In genomic region chr17:44932526-44933097, GRCh38 we compare ENCODE assay signal across 23 cellular contexts. TPM values are rescaled to one million over a fixed set of nuclear protein-coding genes. Genes with fewer than 3 reads are reported as not detected.
DNase-seq lines count a peak whose midpoint lies in the region; ATAC-seq, FAIRE-seq and TF ChIP-seq lines count a peak whose summit lies in the region.
"Had no signal": no experiment of that assay in that cellular context is flagged by ENCODE, and none has a peak within 500 bp of the region (broad histone marks: within the 10 kb centered on the region; RNA-seq: fewer than 3 reads in every experiment).

No MANE protein-coding gene starts in this region.

- H2BK12ac ChIP-seq in H1 (ENCODE audit: low read depth, low read length): no peak overlapping the region

- H3K4ac ChIP-seq in H1 (replicated peaks; ENCODE audit: insufficient read length, low read depth, low read length): no peak overlapping the region

- no peak overlapping the region for H3K18ac ChIP-seq in H1 (ENCODE audit: extremely low read depth, low read length)

- no peak overlapping the region for H3K4me3 ChIP-seq in H1 (ENCODE audit: extremely low read depth in 1 of 4, insufficient read depth in 2 of 4, low read depth in 3 of 4, low read length in 4 of 4)
- no peak overlapping the region for H3K4me3 ChIP-seq in lower lobe of right lung
- H3K4me3 ChIP-seq in aorta (ENCODE audit: low read length in 2 of 2): no peak overlapping the region
- H3K4me3 ChIP-seq: GM12878, GM23248 had no signal

- peaks cover 0 to 13% of the 10 kb centered on the region in 2 experiments for H4K20me1 ChIP-seq in H1 (replicated peaks in 1 of 2; ENCODE audit: control insufficient read depth in 1 of 2, insufficient read depth in 2 of 2, low read length in 2 of 2)

- no peak overlapping the region for H3K56ac ChIP-seq in H1 (replicated peaks; ENCODE audit: insufficient read length, low read depth, low read length)

- no peak overlapping the region for H2AK5ac ChIP-seq in H1 (ENCODE audit: low read depth, low read length)

- peak overlapping the region; percentile 14 for H4K8ac ChIP-seq in H1 (ENCODE audit: extremely low read depth, insufficient read depth, low read length)

- no peak overlapping the region for H3K27ac ChIP-seq in H1 (ENCODE audit: low read depth, low read length)
- H3K27ac ChIP-seq in lower lobe of right lung: no peak overlapping the region
- no peak overlapping the region for H3K27ac ChIP-seq in aorta (ENCODE audit: low read depth in 1 of 2, low read length in 2 of 2)
- H3K27ac ChIP-seq: GM23248, KMS-11 had no signal

- TF ChIP-seq CTCF in H1 (IDR thresholded peaks at IDR 0.05; ENCODE audit: control extremely low read depth in 1 of 3, insufficient read depth in 1 of 3, low read depth in 1 of 3, low read length in 3 of 3) (no peak), lower lobe of right lung (IDR thresholded peaks at IDR 0.05) (no peak), type B pancreatic cell (conservative IDR thresholded peaks at IDR 0.05) (no peak)

- H3K27ac Mint-ChIP-seq in stimulated activated naive CD8-positive, alpha-beta T cell treated with anti-CD3 and anti-CD28 coated beads, Interleukin-15, amount 100 ng/mL, for 72 hours: no peak overlapping the region
- H3K27ac Mint-ChIP-seq in type B pancreatic cell: no peak overlapping the region

- H2AFZ ChIP-seq in H1 (ENCODE audit: low read length): no peak overlapping the region
- H2AFZ ChIP-seq: GM23248 had no signal

- no peak overlapping the region for H4K91ac ChIP-seq in H1 (replicated peaks; ENCODE audit: insufficient read length, low read length)

- H3K79me2 ChIP-seq in H1 (ENCODE audit: control insufficient read depth in 1 of 2, insufficient read depth in 2 of 2, low read length in 2 of 2): no peaks in the 10 kb centered on the region

- H3K4me1 Mint-ChIP-seq in stimulated activated naive CD8-positive, alpha-beta T cell treated with anti-CD3 and anti-CD28 coated beads, Interleukin-15, amount 100 ng/mL, for 72 hours: no peaks in the 10 kb centered on the region
- no peaks in the 10 kb centered on the region for H3K4me1 Mint-ChIP-seq in type B pancreatic cell (ENCODE audit: unreplicated experiment)

- no peak for TF ChIP-seq EP300 in H1 (IDR thresholded peaks at IDR 0.05; ENCODE audit: borderline replicate concordance in 1 of 2, low read depth in 2 of 2, low read length in 2 of 2)

- no peaks in the 10 kb centered on the region for H3K23me2 ChIP-seq in H1 (ENCODE audit: low read depth, low read length)

- H3K4me2 ChIP-seq in H1 (ENCODE audit: insufficient read depth in 1 of 2, low read depth in 2 of 2, low read length in 2 of 2): no peak overlapping the region
- H3K4me2 ChIP-seq: KMS-11 had no signal

- H3K36me3 Mint-ChIP-seq in type B pancreatic cell: peaks cover 13% of the 10 kb centered on the region

- H3K36me3 ChIP-seq in H1 (ENCODE audit: control insufficient read depth in 2 of 4, insufficient read depth in 4 of 4, low read length in 3 of 4) (peaks cover 30 to 68% (median 62%) of the 10 kb centered on the region in 4 experiments), lower lobe of right lung (no peaks in the 10 kb centered on the region), aorta (ENCODE audit: control insufficient read depth in 1 of 2, insufficient read depth in 2 of 2, low read length in 1 of 2) (no peaks in the 10 kb centered on the region)

- no peaks in the 10 kb centered on the region for H3K27me3 ChIP-seq in H1 (replicated peaks in 1 of 4; ENCODE audit: control insufficient read depth in 3 of 4, extremely low read depth in 1 of 4, insufficient read depth in 3 of 4, low read length in 3 of 4)
- H3K27me3 ChIP-seq in lower lobe of right lung (ENCODE audit: low read depth): no peaks in the 10 kb centered on the region
- H3K27me3 ChIP-seq in aorta (ENCODE audit: control insufficient read depth in 1 of 2, insufficient read depth in 2 of 2, low read length in 1 of 2): no peaks in the 10 kb centered on the region

- H3K4me1 ChIP-seq in H1 (replicated peaks in 1 of 4; ENCODE audit: control insufficient read depth in 3 of 4, insufficient read depth in 4 of 4, low read length in 3 of 4) (no peaks in the 10 kb centered on the region), lower lobe of right lung (no peaks in the 10 kb centered on the region), aorta (ENCODE audit: control insufficient read depth in 1 of 2, insufficient read depth in 2 of 2, low read length in 2 of 2) (no peaks in the 10 kb centered on the region)

- no peak for DNase-seq in stimulated activated naive CD8-positive, alpha-beta T cell treated with anti-CD3 and anti-CD28 coated beads, Interleukin-15, Interleukin-2, amounts not matched to agents 100 U/mL and 50 U/mL, for 24 hours
- no peak for DNase-seq in stimulated activated naive CD8-positive, alpha-beta T cell treated with anti-CD3 and anti-CD28 coated beads, Interleukin-15, amount 100 ng/mL, for 72 hours
- DNase-seq in H1 (ENCODE audit: low read depth in 1 of 2, low spot score in 2 of 2) (no peak), lower lobe of right lung (peak; percentile 13), aorta (peak; percentile 33 to 42), type B pancreatic cell (ENCODE audit: extremely low spot score, unreplicated experiment) (no peak)
- DNase-seq: C1 segment of cervical spinal cord, DND-41, GM23248, NCI-H1436, NCI-H2029 treated with DMSO at 0.1 percent for 48 hours, NCI-H510A, SHP77 treated with DMSO at 0.1 percent for 48 hours had no signal

- H2BK20ac ChIP-seq in H1 (ENCODE audit: low read length): no peak overlapping the region

- no peak for TF ChIP-seq RAD21 in H1 (IDR thresholded peaks at IDR 0.05 in 1 of 2, conservative IDR thresholded peaks at IDR 0.05 in 1 of 2; ENCODE audit: low read depth in 2 of 2, low read length in 2 of 2)

- no peaks in the 10 kb centered on the region for H3K27me3 Mint-ChIP-seq in stimulated activated naive CD8-positive, alpha-beta T cell treated with anti-CD3 and anti-CD28 coated beads, Interleukin-15, amount 100 ng/mL, for 72 hours
- H3K27me3 Mint-ChIP-seq in type B pancreatic cell: no peaks in the 10 kb centered on the region

- intact Hi-C loops in lower lobe of right lung (cut with DNase I): no loop called here
- intact Hi-C loops in aorta (cut with DNase I): no loop called here

- H3K4me3 Mint-ChIP-seq in stimulated activated naive CD8-positive, alpha-beta T cell treated with anti-CD3 and anti-CD28 coated beads, Interleukin-15, amount 100 ng/mL, for 72 hours: no peak overlapping the region
- H3K4me3 Mint-ChIP-seq in type B pancreatic cell: no peak overlapping the region

- no peaks in the 10 kb centered on the region for H3K9me3 ChIP-seq in H1 (ENCODE audit: insufficient read depth in 2 of 2, low read depth in 1 of 2, low read length in 1 of 2)
- H3K9me3 ChIP-seq in lower lobe of right lung: no peaks in the 10 kb centered on the region
- H3K9me3 ChIP-seq in aorta (ENCODE audit: control insufficient read depth, low read length): no peaks in the 10 kb centered on the region

- no peaks in the 10 kb centered on the region for H3K9me3 Mint-ChIP-seq in stimulated activated naive CD8-positive, alpha-beta T cell treated with anti-CD3 and anti-CD28 coated beads, Interleukin-15, amount 100 ng/mL, for 72 hours
- no peaks in the 10 kb centered on the region for H3K9me3 Mint-ChIP-seq in type B pancreatic cell

- no peak overlapping the region for H2BK15ac ChIP-seq in H1 (ENCODE audit: low read length)

- H4K5ac ChIP-seq in H1 (ENCODE audit: insufficient read length, low read depth, low read length): no peak overlapping the region

- CTCF ChIA-PET in H1 (lab: Charles Lee; ENCODE audit: partially characterized antibody): interaction anchor here (1.1 to 3.7 kb wide), 7 partner anchors 9 to 102 kb away, joined by 3 to 19 read pairs (median 4); partner anchors contain the start of gene KIF18B

- peaks cover 2% of the 10 kb centered on the region; the same call in 1 of the 2 replicates for H3K79me1 ChIP-seq in H1 (ENCODE audit: low read depth, low read length)

- no peak for TF ChIP-seq POLR2A in H1 (IDR thresholded peaks at IDR 0.05; ENCODE audit: control extremely low read depth in 1 of 2, low read depth in 2 of 2, low read length in 2 of 2)

- no peak for FAIRE-seq in H1 (lab: Jason Lieb, UNC)
- FAIRE-seq: G401.6, GM12878, GM18507, HepG2 had no signal

- H3K9ac ChIP-seq in H1 (replicated peaks in 1 of 4; ENCODE audit: extremely low read depth in 1 of 4, low read depth in 3 of 4, low read length in 3 of 4): no peak overlapping the region
- H3K9ac ChIP-seq: GM23248, KMS-11 had no signal

- POLR2A ChIA-PET in H1 (lab: Charles Lee; ENCODE audit: partially characterized antibody): interaction anchor here (1.1 to 2.2 kb wide), 4 partner anchors 11 to 26 kb away, joined by 3 to 6 read pairs (median 4); no protein-coding TSS in a partner anchor

- no peak overlapping the region for H3K14ac ChIP-seq in H1 (ENCODE audit: insufficient read length)

- no peak overlapping the region for H3K23ac ChIP-seq in H1 (ENCODE audit: insufficient read length)

- peak; percentile 32 for ATAC-seq in stimulated activated naive CD8-positive, alpha-beta T cell treated with anti-CD3 and anti-CD28 coated beads, Interleukin-15, Interleukin-2, amounts not matched to agents 100 U/mL and 50 U/mL, for 24 hours
- no peak for ATAC-seq in stimulated activated naive CD8-positive, alpha-beta T cell treated with anti-CD3 and anti-CD28 coated beads, Interleukin-15, amount 100 ng/mL, for 72 hours
- ATAC-seq in lower lobe of right lung: no peak
- ATAC-seq in aorta (ENCODE audit: low FRiP score): no peak
- ATAC-seq in HG03571 (IDR thresholded peaks at IDR 0.05; ENCODE audit: unreplicated experiment): no peak
- ATAC-seq in GM19463 (IDR thresholded peaks at IDR 0.05; ENCODE audit: unreplicated experiment): no peak
- ATAC-seq: GM12878, HepG2, Panc1 had no signal

- no peak overlapping the region for H2BK5ac ChIP-seq in H1 (ENCODE audit: low read depth, low read length)

- 91% methylated on average over 9 of the region's 9 CpGs; no CpG with 5 or more reads in 1 of the 2 experiments for WGBS in H1 (ENCODE audit: extremely low coverage in 1 of 2, insufficient coverage in 1 of 2, insufficient read length in 1 of 2, insufficient replicate concordance in 2 of 2, low coverage in 1 of 2, low lambda C conversion rate in 2 of 2, missing lambda C conversion rate in 1 of 2), 2 experiments
- 91 to 97% methylated on average over 9 of the region's 9 CpGs for WGBS in aorta, 2 donors

- no peak overlapping the region for H2BK120ac ChIP-seq in H1 (replicated peaks; ENCODE audit: low read depth, low read length)

RNA-seq across cellular contexts. Expression of gene KIF18B, which starts 15.0 kb away (rescaled TPM):
- 58.1 and 59.4 TPM in 2 replicates for total RNA-seq in H1 (2021; fragmentation: NEBNext Ultra II Directional; extraction: Animal tissue kit (Norgen Biotek cat#: 25700))
- polyA plus RNA-seq in H1 (2011; rRNA removed) (39.0 and 51.1 TPM in 2 replicates), aorta (under 1 TPM in 1 of 2 donors, not detected in 1; 0.05 TPM)
- polyA plus RNA-seq in H1 (2011; cell fraction: cytosol; rRNA removed): 35.6 TPM
- 109 TPM for polyA plus RNA-seq in H1 (2011; cell fraction: nucleus; rRNA removed)
- 31.0 to 37.4 TPM (median 33.7 TPM) in 4 replicates for polyA plus RNA-seq in H1 (2012, experiment 1 of 2)
- polyA plus RNA-seq in H1 (2012, experiment 2 of 2): 20.8 TPM
- 26.2 TPM for polyA plus RNA-seq in H1 (2013, experiment 1 of 2)
- 24.0 TPM for polyA plus RNA-seq in H1 (2013, experiment 2 of 2)
- polyA minus RNA-seq in H1 (2011; rRNA and poly(A)+ RNA removed): 31.5 and 40.2 TPM in 2 replicates
- polyA minus RNA-seq in H1 (2011; cell fraction: cytosol; rRNA and poly(A)+ RNA removed): 30.2 TPM
- polyA minus RNA-seq in H1 (2011; cell fraction: nucleus; rRNA and poly(A)+ RNA removed): 55.8 TPM
- total RNA-seq in lower lobe of right lung (0.89 TPM), aorta (1 to 10 TPM in 1 of 2 donors, under 1 TPM in 1; 0.16 to 1.7 TPM), type B pancreatic cell (ENCODE audit: low replicate concordance) (14.8 and 49.3 TPM in 2 replicates)

RNA-seq across cellular contexts. Expression of gene GFAP, which starts 17.3 kb away (rescaled TPM):
- 1.3 and 1.6 TPM in 2 replicates for total RNA-seq in H1 (2021; fragmentation: NEBNext Ultra II Directional; extraction: Animal tissue kit (Norgen Biotek cat#: 25700))
- polyA plus RNA-seq in H1 (2011; rRNA removed) (1.5 and 2.4 TPM in 2 replicates), aorta (1 to 10 TPM; 1.4 to 7.9 TPM)
- polyA plus RNA-seq in H1 (2011; cell fraction: cytosol; rRNA removed): 2.4 TPM
- polyA plus RNA-seq in H1 (2011; cell fraction: nucleus; rRNA removed): 2.7 TPM
- 0.75 to 2.3 TPM (median 2.0 TPM) in 4 replicates for polyA plus RNA-seq in H1 (2012, experiment 1 of 2)
- polyA plus RNA-seq in H1 (2012, experiment 2 of 2): 1.8 TPM
- polyA plus RNA-seq in H1 (2013, experiment 1 of 2): 1.3 TPM
- 0.98 TPM for polyA plus RNA-seq in H1 (2013, experiment 2 of 2)
- polyA minus RNA-seq in H1 (2011; rRNA and poly(A)+ RNA removed): 0.13 and 0.66 TPM in 2 replicates
- polyA minus RNA-seq in H1 (2011; cell fraction: cytosol; rRNA and poly(A)+ RNA removed): not detected
- polyA minus RNA-seq in H1 (2011; cell fraction: nucleus; rRNA and poly(A)+ RNA removed): 1.2 TPM
- total RNA-seq in lower lobe of right lung (not detected), aorta (10 to 100 TPM in 1 of 2 donors, 1 to 10 TPM in 1; 2.3 to 17.6 TPM), type B pancreatic cell (ENCODE audit: low replicate concordance) (0.10 and 0.26 TPM in 2 replicates)
- total RNA-seq: A673, GM12878, GM23248, M059J had no signal

RNA-seq across cellular contexts. Expression of gene EFTUD2, which starts 33.4 kb away (rescaled TPM):
- 174 and 195 TPM in 2 replicates for total RNA-seq in H1 (2021; fragmentation: NEBNext Ultra II Directional; extraction: Animal tissue kit (Norgen Biotek cat#: 25700))
- polyA plus RNA-seq in H1 (2011; rRNA removed): 118 and 127 TPM in 2 replicates
- polyA plus RNA-seq in H1 (2011; cell fraction: cytosol; rRNA removed): 133 TPM
- 363 TPM for polyA plus RNA-seq in H1 (2011; cell fraction: nucleus; rRNA removed)
- polyA plus RNA-seq in H1 (2012, experiment 1 of 2): 127 to 175 TPM (median 133 TPM) in 4 replicates
- polyA plus RNA-seq in H1 (2012, experiment 2 of 2): 54.1 TPM
- 64.3 TPM for polyA plus RNA-seq in H1 (2013, experiment 1 of 2)
- polyA plus RNA-seq in H1 (2013, experiment 2 of 2): 59.4 TPM
- 417 and 449 TPM in 2 replicates for polyA minus RNA-seq in H1 (2011; rRNA and poly(A)+ RNA removed)
- 92.7 TPM for polyA minus RNA-seq in H1 (2011; cell fraction: cytosol; rRNA and poly(A)+ RNA removed)
- 129 TPM for polyA minus RNA-seq in H1 (2011; cell fraction: nucleus; rRNA and poly(A)+ RNA removed)
- 108 TPM for total RNA-seq in lower lobe of right lung
- total RNA-seq in aorta: 10 to 100 TPM; 64.4 to 78.6 TPM
- 10 to 100 TPM; 17.8 to 37.7 TPM for polyA plus RNA-seq in aorta
- 111 and 122 TPM in 2 replicates for total RNA-seq in type B pancreatic cell (ENCODE audit: low replicate concordance)

RNA-seq across cellular contexts. Expression of gene C1QL1, which starts 35.5 kb away (rescaled TPM):
- total RNA-seq in H1 (2021; fragmentation: NEBNext Ultra II Directional; extraction: Animal tissue kit (Norgen Biotek cat#: 25700)): 7.5 and 7.6 TPM in 2 replicates
- polyA plus RNA-seq in H1 (2011; rRNA removed): 10.5 and 16.5 TPM in 2 replicates
- 8.9 TPM for polyA plus RNA-seq in H1 (2011; cell fraction: cytosol; rRNA removed)
- 7.5 TPM for polyA plus RNA-seq in H1 (2011; cell fraction: nucleus; rRNA removed)
- polyA plus RNA-seq in H1 (2012, experiment 1 of 2): 2.9 to 8.4 TPM (median 5.8 TPM) in 4 replicates
- 4.5 TPM for polyA plus RNA-seq in H1 (2012, experiment 2 of 2)
- polyA plus RNA-seq in H1 (2013, experiment 1 of 2): 14.0 TPM
- 16.0 TPM for polyA plus RNA-seq in H1 (2013, experiment 2 of 2)
- polyA minus RNA-seq in H1 (2011; rRNA and poly(A)+ RNA removed): 0.61 and 1.1 TPM in 2 replicates
- 2.3 TPM for polyA minus RNA-seq in H1 (2011; cell fraction: cytosol; rRNA and poly(A)+ RNA removed)
- polyA minus RNA-seq in H1 (2011; cell fraction: nucleus; rRNA and poly(A)+ RNA removed): 2.5 TPM
- total RNA-seq in lower lobe of right lung: not detected
- total RNA-seq in aorta: 1 to 10 TPM in 1 of 2 donors, not detected in 1; 1.3 TPM
- not detected for polyA plus RNA-seq in aorta
- 15.6 and 76.5 TPM in 2 replicates for total RNA-seq in type B pancreatic cell (ENCODE audit: low replicate concordance)
- total RNA-seq: GM12878 had no signal
- polyA plus RNA-seq: GM12878 had no signal

Comparison
In these comparisons a context has a peak if more than half of its experiments do, and no peak if none do; other contexts are left out.
1. DNase-seq: peak in lower lobe of right lung (single experiment) and aorta (2 of 2); none in stimulated activated naive CD8-positive, alpha-beta T cell treated with anti-CD3 and anti-CD28 coated beads, Interleukin-15, Interleukin-2, amounts not matched to agents 100 U/mL and 50 U/mL, for 24 hours (single experiment), stimulated activated naive CD8-positive, alpha-beta T cell treated with anti-CD3 and anti-CD28 coated beads, Interleukin-15, amount 100 ng/mL, for 72 hours (0 of 2), H1 (0 of 2) and type B pancreatic cell (single experiment).